Comparison of ENCODE assay signal across 14 cellular contexts in the genomic region with DNA sequence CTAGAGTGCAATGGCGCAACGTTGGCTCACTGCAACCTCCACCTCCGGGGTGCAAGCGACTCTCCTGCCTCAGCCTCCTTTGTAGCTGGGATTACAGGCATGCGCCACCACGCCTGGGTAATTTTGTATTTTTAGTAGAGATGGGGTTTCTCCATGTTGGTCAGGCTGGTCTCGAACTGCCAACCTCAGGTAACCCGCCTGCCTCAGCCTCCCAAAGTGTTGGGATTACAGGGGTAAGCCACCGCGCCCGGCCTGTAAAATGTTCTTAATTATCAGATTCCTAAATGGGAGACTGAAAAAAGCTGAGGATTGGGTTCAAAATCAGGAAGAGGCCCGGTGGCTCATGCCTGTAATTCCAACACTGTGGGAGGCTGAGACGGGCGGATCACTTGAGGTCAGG. TPM values are rescaled to one million over a fixed set of nuclear protein-coding genes. Genes with fewer than 3 reads are reported as not detected.
DNase-seq lines count a peak whose midpoint lies in the region; ATAC-seq, FAIRE-seq and TF ChIP-seq lines count a peak whose summit lies in the region.
"Not testable (repeated sequence)": the region's sequence is repeated elsewhere in the genome, so short reads cannot be mapped to it uniquely, and the experiment has no call there.
"Had no signal": no experiment of that assay in that cellular context is flagged by ENCODE, and none has a peak within 500 bp of the region (broad histone marks: within the 10 kb centered on the region; RNA-seq: fewer than 3 reads in every experiment).

No MANE protein-coding gene starts in this region.

- RAD21 ChIA-PET in HCT116 (lab: Charles Lee; ENCODE audit: low non-redundant PET in 1 of 2, low total read pairs in 2 of 2, uncharacterized antibody in 2 of 2, unreplicated experiment in 2 of 2): not testable (repeated sequence)

- H3K9ac ChIP-seq in HCT116 (ENCODE audit: low read length) (peak overlapping the region; percentile 54), mucosa of stomach (ENCODE audit: low read length) (peak overlapping the region; percentile 36)
- not testable (repeated sequence) for H3K9ac ChIP-seq in K562 (ENCODE audit: insufficient read depth in 1 of 2, low read depth in 2 of 2, low read length in 2 of 2)

- in situ Hi-C loops in K562 (cut with MboI): not testable (repeated sequence)

- H3K4me1 Mint-ChIP-seq in activated CD8-positive, alpha-beta memory T cell treated with anti-CD3 and anti-CD28 coated beads, Interleukin-2, amount 10 ng/mL, durations not matched to agents 7 days and 5 days: peaks cover 32% of the 10 kb centered on the region
- peaks cover 25% of the 10 kb centered on the region for H3K4me1 Mint-ChIP-seq in stimulated activated effector memory CD8-positive, alpha-beta T cell treated with anti-CD3 and anti-CD28 coated beads, Interleukin-12 subunit alpha, Interleukin-12 subunit beta, amount 100 ng/mL, for 72 hours

- not testable (repeated sequence) for H3K36me3 Mint-ChIP-seq in activated CD8-positive, alpha-beta memory T cell treated with anti-CD3 and anti-CD28 coated beads, Interleukin-2, amount 10 ng/mL, durations not matched to agents 7 days and 5 days; stimulated activated effector memory CD8-positive, alpha-beta T cell treated with anti-CD3 and anti-CD28 coated beads, Interleukin-12 subunit alpha, Interleukin-12 subunit beta, amount 100 ng/mL, for 72 hours

- intact Hi-C loops in HCT116 (cut with micrococcal nuclease); K562 (cut with micrococcal nuclease): not testable (repeated sequence)

- H3K9me1 ChIP-seq in K562 (ENCODE audit: control insufficient read depth, insufficient read depth, low read length): not testable (repeated sequence)

- not testable (repeated sequence) for H3K27me3 ChIP-seq in HCT116 (ENCODE audit: insufficient read depth, low read length); RWPE2 (ENCODE audit: insufficient read depth, poor library complexity, severe bottlenecking); K562 (ENCODE audit: control insufficient read depth in 2 of 2, insufficient read depth in 2 of 2, low read length in 2 of 2); cardiac muscle cell; mucosa of stomach (ENCODE audit: control insufficient read depth, insufficient read depth, low read length)

- CTCF ChIA-PET in HCT116 (lab: Charles Lee): interaction anchor here (1.3 kb wide), 1 partner anchor 22 kb away, joined by 6 read pairs; no protein-coding TSS in a partner anchor
- CTCF ChIA-PET in activated CD8-positive, alpha-beta memory T cell treated with anti-CD3 and anti-CD28 coated beads, Interleukin-2, amount 10 ng/mL, durations not matched to agents 7 days and 5 days (lab: Charles Lee): interaction anchor here (0.8 to 1.8 kb wide), 3 partner anchors 22 to 47 kb away, joined by 3 to 7 read pairs (median 4); no protein-coding TSS in a partner anchor
- CTCF ChIA-PET in K562 (lab: Yijun Ruan, JAX; ENCODE audit: low intra/inter-chr PET ratio): not testable (repeated sequence)

- TF ChIP-seq EP300 in K562 (IDR thresholded peaks at IDR 0.05; ENCODE audit: low read length): not testable (repeated sequence)

- H3K4me3 ChIP-seq in HCT116 (replicated peaks in 1 of 2; ENCODE audit: low read depth in 1 of 2, low read length in 2 of 2); RWPE2 (ENCODE audit: severe bottlenecking); K562; cardiac muscle cell; mucosa of stomach (ENCODE audit: low read length): not testable (repeated sequence)

- not testable (repeated sequence) for H3K36me3 ChIP-seq in HCT116 (ENCODE audit: control insufficient read depth in 1 of 2, insufficient read depth in 2 of 2, low read length in 2 of 2); RWPE2 (ENCODE audit: low read depth); K562 (ENCODE audit: control insufficient read depth, insufficient read depth, low read length); cardiac muscle cell; mucosa of stomach (ENCODE audit: control insufficient read depth, insufficient read depth, low read length)

- not testable (repeated sequence) for BruUV-seq in HCT116 (replicated peaks; lab: Mats Ljungman, UMichigan); K562 (replicated peaks; lab: Mats Ljungman, UMichigan)

- not testable (repeated sequence) for DNase-seq in HCT116 (ENCODE audit: low read depth, low spot score); RWPE2 (ENCODE audit: low spot score); activated CD8-positive, alpha-beta memory T cell treated with anti-CD3 and anti-CD28 coated beads, Interleukin-2, amount 10 ng/mL, durations not matched to agents 7 days and 5 days; K562 (ENCODE audit: extremely low read depth in 1 of 4, low spot score in 3 of 4); cardiac muscle cell (ENCODE audit: low read depth in 1 of 2, low spot score in 1 of 2); stimulated activated effector memory CD8-positive, alpha-beta T cell treated with anti-CD3 and anti-CD28 coated beads, Interleukin-12 subunit alpha, Interleukin-12 subunit beta, amount 100 ng/mL, for 72 hours (ENCODE audit: low spot score in 2 of 2)

- H3K9me3 Mint-ChIP-seq in activated CD8-positive, alpha-beta memory T cell treated with anti-CD3 and anti-CD28 coated beads, Interleukin-2, amount 10 ng/mL, durations not matched to agents 7 days and 5 days (ENCODE audit: low read depth); stimulated activated effector memory CD8-positive, alpha-beta T cell treated with anti-CD3 and anti-CD28 coated beads, Interleukin-12 subunit alpha, Interleukin-12 subunit beta, amount 100 ng/mL, for 72 hours: not testable (repeated sequence)

- peak overlapping the region; percentile 88 for H3K27ac ChIP-seq in HCT116 (ENCODE audit: low read depth, low read length)
- H3K27ac ChIP-seq in RWPE2 (ENCODE audit: poor library complexity, severe bottlenecking): peak overlapping the region; percentile 92
- not testable (repeated sequence) for H3K27ac ChIP-seq in K562 (ENCODE audit: extremely low read depth, low read depth, low read length)
- H3K27ac ChIP-seq in cardiac muscle cell: peak overlapping the region; percentile 52

- H3K4me3 Mint-ChIP-seq in activated CD8-positive, alpha-beta memory T cell treated with anti-CD3 and anti-CD28 coated beads, Interleukin-2, amount 10 ng/mL, durations not matched to agents 7 days and 5 days; stimulated activated effector memory CD8-positive, alpha-beta T cell treated with anti-CD3 and anti-CD28 coated beads, Interleukin-12 subunit alpha, Interleukin-12 subunit beta, amount 100 ng/mL, for 72 hours: not testable (repeated sequence)

- not testable (repeated sequence) for H3K27me3 Mint-ChIP-seq in activated CD8-positive, alpha-beta memory T cell treated with anti-CD3 and anti-CD28 coated beads, Interleukin-2, amount 10 ng/mL, durations not matched to agents 7 days and 5 days

- not testable (repeated sequence) for H3K9me2 ChIP-seq in HCT116 (ENCODE audit: insufficient read depth)

- not testable (repeated sequence) for H2AFZ ChIP-seq in HCT116 (ENCODE audit: low read depth, low read length, poor library complexity, severe bottlenecking)
- H2AFZ ChIP-seq in K562 (ENCODE audit: low read depth, low read length): peak overlapping the region; percentile 78

- POLR2A ChIA-PET in HCT116 (lab: Charles Lee): not testable (repeated sequence)
- POLR2A ChIA-PET in K562 (lab: Yijun Ruan, JAX): interaction anchor here (1.1 to 1.4 kb wide), 2 partner anchors 8 to 22 kb away, joined by 3 read pairs; no protein-coding TSS in a partner anchor

- WGBS in K562 (ENCODE audit: insufficient coverage, low coverage, missing lambda C conversion rate): 82% methylated on average over 13 of the region's 14 CpGs

- not testable (repeated sequence) for TF ChIP-seq RAD21 in HCT116 (IDR thresholded peaks at IDR 0.05; ENCODE audit: low read depth); K562 (CRISPR knock-in tag; conservative IDR thresholded peaks at IDR 0.05 in 1 of 2, IDR thresholded peaks at IDR 0.05 in 1 of 2)

- not testable (repeated sequence) for TF ChIP-seq CTCF in HCT116 (IDR thresholded peaks at IDR 0.05 in 2 of 3, conservative IDR thresholded peaks at IDR 0.05 in 1 of 3; ENCODE audit: borderline replicate concordance in 1 of 3, insufficient read depth in 1 of 3, low read depth in 2 of 3, low read length in 2 of 3); RWPE2 (IDR thresholded peaks at IDR 0.05; ENCODE audit: poor library complexity, severe bottlenecking); K562 (IDR thresholded peaks at IDR 0.05 in 2 of 3, conservative IDR thresholded peaks at IDR 0.05 in 1 of 3; ENCODE audit: insufficient read depth in 2 of 3, low read depth in 1 of 3, low read length in 3 of 3); cardiac muscle cell (IDR thresholded peaks at IDR 0.05; ENCODE audit: low read depth, low read length)

- ATAC-seq in HCT116; RWPE2 (ENCODE audit: low read depth); activated CD8-positive, alpha-beta memory T cell treated with anti-CD3 and anti-CD28 coated beads, Interleukin-2, amount 10 ng/mL, durations not matched to agents 7 days and 5 days; K562; stimulated activated effector memory CD8-positive, alpha-beta T cell treated with anti-CD3 and anti-CD28 coated beads, Interleukin-12 subunit alpha, Interleukin-12 subunit beta, amount 100 ng/mL, for 72 hours: not testable (repeated sequence)

- H3K9me3 ChIP-seq in HCT116 (ENCODE audit: control insufficient read depth in 1 of 2, insufficient read depth in 1 of 2, low read depth in 1 of 2, low read length in 2 of 2); RWPE2 (ENCODE audit: severe bottlenecking); K562 (replicated peaks; ENCODE audit: control insufficient read depth, insufficient read depth, low read depth, low read length); cardiac muscle cell (ENCODE audit: low read depth); mucosa of stomach (ENCODE audit: control insufficient read depth, low read length): not testable (repeated sequence)

- H3K27ac Mint-ChIP-seq in activated CD8-positive, alpha-beta memory T cell treated with anti-CD3 and anti-CD28 coated beads, Interleukin-2, amount 10 ng/mL, durations not matched to agents 7 days and 5 days: peak overlapping the region; percentile 64
- H3K27ac Mint-ChIP-seq in stimulated activated effector memory CD8-positive, alpha-beta T cell treated with anti-CD3 and anti-CD28 coated beads, Interleukin-12 subunit alpha, Interleukin-12 subunit beta, amount 100 ng/mL, for 72 hours: peak overlapping the region; percentile 54

- not testable (repeated sequence) for FAIRE-seq in K562 (lab: Jason Lieb, UNC)

- peak overlapping the region; percentile 92 for H3K4me2 ChIP-seq in HCT116 (ENCODE audit: low read length)
- not testable (repeated sequence) for H3K4me2 ChIP-seq in K562 (ENCODE audit: insufficient read depth, low read length)

- not testable (repeated sequence) for H3K79me2 ChIP-seq in HCT116 (ENCODE audit: insufficient read depth, low read length); K562 (ENCODE audit: control insufficient read depth, insufficient read depth, low read length)

- H3K4me1 ChIP-seq in HCT116 (ENCODE audit: control insufficient read depth in 1 of 2, insufficient read depth in 2 of 2, low read length in 2 of 2): peaks cover 49 to 80% of the 10 kb centered on the region in 2 experiments
- peaks cover 27% of the 10 kb centered on the region for H3K4me1 ChIP-seq in RWPE2 (ENCODE audit: insufficient read depth, poor library complexity, severe bottlenecking)
- H3K4me1 ChIP-seq in K562 (replicated peaks in 1 of 2; ENCODE audit: control insufficient read depth in 2 of 2, insufficient read depth in 2 of 2, low read length in 2 of 2): peaks cover 29 to 44% of the 10 kb centered on the region in 2 experiments
- H3K4me1 ChIP-seq in cardiac muscle cell (ENCODE audit: low read depth): peaks cover 13% of the 10 kb centered on the region
- peaks cover 30% of the 10 kb centered on the region for H3K4me1 ChIP-seq in mucosa of stomach (ENCODE audit: control insufficient read depth, insufficient read depth, low read length)

- H4K20me1 ChIP-seq in HCT116 (ENCODE audit: insufficient read depth); K562 (replicated peaks; ENCODE audit: control insufficient read depth, insufficient read depth, low read length): not testable (repeated sequence)

- TF ChIP-seq POLR2A in HCT116 (IDR thresholded peaks at IDR 0.05; ENCODE audit: borderline replicate concordance, extremely low read depth, insufficient read depth, insufficient read length); K562 (conservative IDR thresholded peaks at IDR 0.05): not testable (repeated sequence)

RNA-seq across cellular contexts. Expression of gene SP1, which starts 5.7 kb away (rescaled TPM):
- total RNA-seq in HCT116 (2021; ENCODE audit: unreplicated experiment): 96.8 TPM
- polyA plus RNA-seq in HCT116 (2012): 46.2 and 50.1 TPM in 2 replicates
- total RNA-seq in activated CD8-positive, alpha-beta memory T cell treated with anti-CD3 and anti-CD28 coated beads, Interleukin-2, amount 10 ng/mL, durations not matched to agents 7 days and 5 days: 10 to 100 TPM; 68.7 to 71.8 TPM
- total RNA-seq in K562 (2011; cell fraction: chromatin; rRNA removed; ENCODE audit: low replicate concordance): 65.4 and 90.5 TPM in 2 replicates
- total RNA-seq in K562 (2011; cell fraction: nucleolus; rRNA removed): 29.7 and 34.7 TPM in 2 replicates
- total RNA-seq in K562 (2011; cell fraction: nucleoplasm; rRNA removed): 46.8 and 54.4 TPM in 2 replicates
- 31.5 and 32.2 TPM in 2 replicates for total RNA-seq in K562 (2014; rRNA removed)
- total RNA-seq in K562 (2014; rRNA removed; fragmentation: Illumina TruSeq; extraction: Trizol): 44.0 and 47.9 TPM in 2 replicates
- 48.9 and 51.7 TPM in 2 replicates for total RNA-seq in K562 (2015; rRNA removed; fragmentation: Illumina TruSeq; extraction: Trizol)
- total RNA-seq in K562 (2021): 62.2 and 65.5 TPM in 2 replicates
- 41.6 and 64.9 TPM in 2 replicates for polyA plus RNA-seq in K562 (2011; rRNA removed)
- 55.5 and 56.9 TPM in 2 replicates for polyA plus RNA-seq in K562 (2011; cell fraction: cytosol; rRNA removed)
- polyA plus RNA-seq in K562 (2011; cell fraction: nucleus; rRNA removed): 49.9 and 53.7 TPM in 2 replicates
- polyA plus RNA-seq in K562 (2012): 23.7 and 26.5 TPM in 2 replicates
- 38.7 and 47.4 TPM in 2 replicates for polyA plus RNA-seq in K562 (2014; fragmentation: Illumina TruSeq; extraction: Trizol)
- polyA plus RNA-seq in K562 (2014; fragmentation: Nextera tagmentation; extraction: Ambion mirVana): 10 to 100 TPM in 1 of 2 experiments, 1 to 10 TPM in 1; 8.0 to 12.3 TPM
- polyA plus RNA-seq in K562 (2014; rRNA removed): 25.5 and 28.2 TPM in 2 replicates
- 140 and 156 TPM in 2 replicates for polyA minus RNA-seq in K562 (2011; rRNA and poly(A)+ RNA removed)
- 64.3 and 64.4 TPM in 2 replicates for polyA minus RNA-seq in K562 (2011; cell fraction: cytosol; rRNA and poly(A)+ RNA removed)
- 19.3 and 32.3 TPM in 2 replicates for polyA minus RNA-seq in K562 (2011; cell fraction: nucleus; rRNA and poly(A)+ RNA removed)
- 43.7 and 53.0 TPM in 2 replicates for total RNA-seq in cardiac muscle cell
- 11.4 and 12.9 TPM in 2 replicates for polyA plus RNA-seq in cardiac muscle cell

RNA-seq across cellular contexts. Expression of gene SP7, which starts 38.1 kb away (rescaled TPM):
- not detected for total RNA-seq in HCT116 (2021; ENCODE audit: unreplicated experiment)
- polyA plus RNA-seq in HCT116 (2012): 0.02 and 0.04 TPM in 2 replicates
- not detected for total RNA-seq in activated CD8-positive, alpha-beta memory T cell treated with anti-CD3 and anti-CD28 coated beads, Interleukin-2, amount 10 ng/mL, durations not matched to agents 7 days and 5 days
- not detected in 2 replicates for total RNA-seq in K562 (2011; cell fraction: chromatin; rRNA removed; ENCODE audit: low replicate concordance)
- total RNA-seq in K562 (2011; cell fraction: nucleolus; rRNA removed): not detected in 2 replicates
- total RNA-seq in K562 (2011; cell fraction: nucleoplasm; rRNA removed): not detected in 2 replicates
- total RNA-seq in K562 (2014; rRNA removed): not detected in 2 replicates
- total RNA-seq in K562 (2014; rRNA removed; fragmentation: Illumina TruSeq; extraction: Trizol): not detected in 2 replicates
- total RNA-seq in K562 (2015; rRNA removed; fragmentation: Illumina TruSeq; extraction: Trizol): not detected in 2 replicates
- not detected in 2 replicates for total RNA-seq in K562 (2021)
- 0.03 and 0.04 TPM in 2 replicates for polyA plus RNA-seq in K562 (2011; rRNA removed)
- polyA plus RNA-seq in K562 (2011; cell fraction: cytosol; rRNA removed): 0.04 TPM in 1 of 2 replicates, not detected in the other
- polyA plus RNA-seq in K562 (2011; cell fraction: nucleus; rRNA removed): 0.04 TPM in 1 of 2 replicates, not detected in the other
- 0.04 and 0.07 TPM in 2 replicates for polyA plus RNA-seq in K562 (2012)
- polyA plus RNA-seq in K562 (2014; fragmentation: Illumina TruSeq; extraction: Trizol): not detected in 2 replicates
- polyA plus RNA-seq in K562 (2014; fragmentation: Nextera tagmentation; extraction: Ambion mirVana): not detected
- polyA plus RNA-seq in K562 (2014; rRNA removed): not detected in 2 replicates
- not detected in 2 replicates for polyA minus RNA-seq in K562 (2011; rRNA and poly(A)+ RNA removed)
- not detected in 2 replicates for polyA minus RNA-seq in K562 (2011; cell fraction: cytosol; rRNA and poly(A)+ RNA removed)
- not detected in 2 replicates for polyA minus RNA-seq in K562 (2011; cell fraction: nucleus; rRNA and poly(A)+ RNA removed)
- 0.14 and 0.39 TPM in 2 replicates for total RNA-seq in cardiac muscle cell
- 0.45 TPM in 1 of 2 replicates, not detected in the other for polyA plus RNA-seq in cardiac muscle cell
- total RNA-seq: activated B cell treated with CpG ODN at 0.5 μM for 24 hours, bronchial epithelial cell, esophagus mucosa, heart right ventricle, MCF 10A, occipital lobe, PC-3 had no signal
- polyA plus RNA-seq: heart right ventricle had no signal

RNA-seq across cellular contexts. Expression of gene AMHR2, which starts 49.4 kb away (rescaled TPM):
- total RNA-seq in HCT116 (2021; ENCODE audit: unreplicated experiment) (not detected), K562 (2014; rRNA removed) (10.3 and 20.9 TPM in 2 replicates), K562 (2014; rRNA removed; fragmentation: Illumina TruSeq; extraction: Trizol) (6.0 and 8.9 TPM in 2 replicates), K562 (2015; rRNA removed; fragmentation: Illumina TruSeq; extraction: Trizol) (49.7 and 51.2 TPM in 2 replicates), K562 (2021) (13.5 and 15.0 TPM in 2 replicates), cardiac muscle cell (39.8 and 60.0 TPM in 2 replicates)
- 0.05 TPM in 1 of 2 replicates, not detected in the other for polyA plus RNA-seq in HCT116 (2012)
- total RNA-seq in activated CD8-positive, alpha-beta memory T cell treated with anti-CD3 and anti-CD28 coated beads, Interleukin-2, amount 10 ng/mL, durations not matched to agents 7 days and 5 days: not detected
- 10.1 and 25.6 TPM in 2 replicates for total RNA-seq in K562 (2011; cell fraction: chromatin; rRNA removed; ENCODE audit: low replicate concordance)
- 14.0 and 16.2 TPM in 2 replicates for total RNA-seq in K562 (2011; cell fraction: nucleolus; rRNA removed)
- 15.8 and 19.8 TPM in 2 replicates for total RNA-seq in K562 (2011; cell fraction: nucleoplasm; rRNA removed)
- polyA plus RNA-seq in K562 (2011; rRNA removed) (12.9 and 19.8 TPM in 2 replicates), K562 (2014; fragmentation: Illumina TruSeq; extraction: Trizol) (26.5 and 28.0 TPM in 2 replicates), K562 (2014; fragmentation: Nextera tagmentation; extraction: Ambion mirVana) (10 to 100 TPM; 19.8 to 21.0 TPM), K562 (2014; rRNA removed) (19.3 and 22.7 TPM in 2 replicates), cardiac muscle cell (53.4 and 57.3 TPM in 2 replicates)
- polyA plus RNA-seq in K562 (2011; cell fraction: cytosol; rRNA removed): 26.4 and 42.1 TPM in 2 replicates
- polyA plus RNA-seq in K562 (2011; cell fraction: nucleus; rRNA removed): 33.0 and 40.1 TPM in 2 replicates
- polyA plus RNA-seq in K562 (2012): 91.6 and 130 TPM in 2 replicates
- polyA minus RNA-seq in K562 (2011; rRNA and poly(A)+ RNA removed): 6.9 and 11.6 TPM in 2 replicates
- polyA minus RNA-seq in K562 (2011; cell fraction: cytosol; rRNA and poly(A)+ RNA removed): 9.4 and 12.4 TPM in 2 replicates
- 4.6 and 7.1 TPM in 2 replicates for polyA minus RNA-seq in K562 (2011; cell fraction: nucleus; rRNA and poly(A)+ RNA removed)
- total RNA-seq: activated B cell treated with CpG ODN at 0.5 μM for 24 hours, bronchial epithelial cell, esophagus mucosa, MCF 10A, occipital lobe had no signal
- polyA plus RNA-seq: heart right ventricle had no signal

RNA-seq across cellular contexts. Expression of gene AAAS, which starts 52.9 kb away (rescaled TPM):
- total RNA-seq in HCT116 (2021; ENCODE audit: unreplicated experiment) (87.9 TPM), K562 (2014; rRNA removed) (81.8 and 106 TPM in 2 replicates), K562 (2014; rRNA removed; fragmentation: Illumina TruSeq; extraction: Trizol) (45.1 and 51.9 TPM in 2 replicates), K562 (2015; rRNA removed; fragmentation: Illumina TruSeq; extraction: Trizol) (79.8 and 81.1 TPM in 2 replicates), K562 (2021) (103 and 106 TPM in 2 replicates), cardiac muscle cell (117 and 119 TPM in 2 replicates)
- polyA plus RNA-seq in HCT116 (2012): 64.1 and 77.3 TPM in 2 replicates
- 10 to 100 TPM; 60.9 to 61.7 TPM for total RNA-seq in activated CD8-positive, alpha-beta memory T cell treated with anti-CD3 and anti-CD28 coated beads, Interleukin-2, amount 10 ng/mL, durations not matched to agents 7 days and 5 days
- 123 and 253 TPM in 2 replicates for total RNA-seq in K562 (2011; cell fraction: chromatin; rRNA removed; ENCODE audit: low replicate concordance)
- total RNA-seq in K562 (2011; cell fraction: nucleolus; rRNA removed): 149 and 151 TPM in 2 replicates
- 129 and 138 TPM in 2 replicates for total RNA-seq in K562 (2011; cell fraction: nucleoplasm; rRNA removed)
- polyA plus RNA-seq in K562 (2011; rRNA removed) (80.5 and 110 TPM in 2 replicates), K562 (2014; fragmentation: Illumina TruSeq; extraction: Trizol) (99.6 and 119 TPM in 2 replicates), K562 (2014; fragmentation: Nextera tagmentation; extraction: Ambion mirVana) (100 to 1,000 TPM; 124 to 157 TPM), K562 (2014; rRNA removed) (95.9 and 103 TPM in 2 replicates), cardiac muscle cell (138 and 140 TPM in 2 replicates)
- polyA plus RNA-seq in K562 (2011; cell fraction: cytosol; rRNA removed): 148 and 158 TPM in 2 replicates
- 427 and 439 TPM in 2 replicates for polyA plus RNA-seq in K562 (2011; cell fraction: nucleus; rRNA removed)
- polyA plus RNA-seq in K562 (2012): 85.9 and 108 TPM in 2 replicates
- 91.3 and 115 TPM in 2 replicates for polyA minus RNA-seq in K562 (2011; rRNA and poly(A)+ RNA removed)
- polyA minus RNA-seq in K562 (2011; cell fraction: cytosol; rRNA and poly(A)+ RNA removed): 75.9 and 85.9 TPM in 2 replicates
- 62.5 and 105 TPM in 2 replicates for polyA minus RNA-seq in K562 (2011; cell fraction: nucleus; rRNA and poly(A)+ RNA removed)
